8 cellular contexts compared by ENCODE assay signal in the genomic region with DNA sequence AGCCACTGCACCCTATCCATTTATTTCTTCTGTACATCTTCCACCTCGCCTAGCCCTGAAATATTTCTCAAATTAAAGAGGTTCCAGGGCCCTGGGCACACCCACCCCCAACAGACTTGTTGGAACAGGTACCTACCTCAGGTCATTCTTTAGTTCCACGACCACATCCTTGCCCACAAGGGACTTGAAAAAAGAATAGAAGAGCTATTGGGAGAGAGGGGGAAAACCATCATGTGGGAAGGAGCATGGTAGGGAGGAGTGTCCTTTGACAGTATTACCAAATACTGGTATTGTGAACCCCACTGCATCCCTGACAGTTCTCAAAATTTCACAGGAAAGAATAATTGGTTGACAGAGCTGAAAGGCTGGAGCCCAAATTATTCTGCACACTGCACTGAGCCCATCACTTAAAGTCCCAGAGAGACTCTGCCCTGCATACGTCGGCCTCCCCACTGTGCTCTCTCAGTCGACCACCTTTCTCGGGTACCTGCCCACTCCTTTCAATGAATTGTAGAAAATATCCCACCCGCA. TPM values are rescaled to one million over a fixed set of nuclear protein-coding genes. Genes with fewer than 3 reads are reported as not detected.
DNase-seq lines count a peak whose midpoint lies in the region; ATAC-seq and TF ChIP-seq lines count a peak whose summit lies in the region.

No MANE protein-coding gene starts in this region.

- intact Hi-C loops in stomach (cut with DNase I; ENCODE audit: low total_unique reads) (no loop called here), posterior cingulate gyrus (cut with DNase I) (no loop called here)

- no peaks in the 10 kb centered on the region for H3K9me3 Mint-ChIP-seq in activated naive CD4-positive, alpha-beta T cell treated with anti-CD3 and anti-CD28 coated beads, Interleukin-2, amount 50 U/mL, for 72 hours

- H3K27ac ChIP-seq in stomach: peak overlapping the region; percentile 91 to 97 (median 94)

- peaks cover 11 to 22% of the 10 kb centered on the region in 2 donors for H3K36me3 Mint-ChIP-seq in activated naive CD4-positive, alpha-beta T cell treated with anti-CD3 and anti-CD28 coated beads, Interleukin-2, amount 50 U/mL, for 72 hours

- peak; percentile 4 for ATAC-seq in HG02870 (IDR thresholded peaks at IDR 0.05; ENCODE audit: unreplicated experiment)
- ATAC-seq in activated naive CD4-positive, alpha-beta T cell treated with anti-CD3 and anti-CD28 coated beads, Interleukin-2, amount 50 U/mL, for 72 hours: peak; percentile 12 to 13

- DNase-seq in AG09309 (ENCODE audit: low read depth): no peak
- no peak for DNase-seq in activated naive CD4-positive, alpha-beta T cell treated with anti-CD3 and anti-CD28 coated beads, Interleukin-2, amount 50 U/mL, for 72 hours (ENCODE audit: low spot score in 2 of 2)
- no peak for DNase-seq in stomach
- DNase-seq in NCI-H82 (lab: John Stamatoyannopoulos, UW): no peak
- DNase-seq in posterior cingulate gyrus: no peak
- DNase-seq in NCI-H187 (lab: John Stamatoyannopoulos, UW): no peak

- H3K4me1 ChIP-seq in stomach: peaks cover 6 to 30% (median 16%) of the 10 kb centered on the region in 4 donors

- no peaks in the 10 kb centered on the region for H3K27me3 ChIP-seq in stomach

- WGBS in stomach, 5 donors: 12 to 17% (median 13%) methylated on average over 7 of the region's 7 CpGs

- TF ChIP-seq EP300 in stomach (IDR thresholded peaks at IDR 0.05): no peak

- peak overlapping the region; percentile 95 to 96 for H3K27ac Mint-ChIP-seq in activated naive CD4-positive, alpha-beta T cell treated with anti-CD3 and anti-CD28 coated beads, Interleukin-2, amount 50 U/mL, for 72 hours

- H3K36me3 ChIP-seq in stomach: peaks cover 4 to 31% (median 23%) of the 10 kb centered on the region in 4 donors

- H3K4me3 ChIP-seq in AG09309 (ENCODE audit: control insufficient read depth, low read depth, low read length) (peak overlapping the region; percentile 73), iPS-18c (ENCODE audit: insufficient read depth, low read depth, low read length) (peak overlapping the region; percentile 100), stomach (peak overlapping the region; percentile 50 to 66 (median 60))

- no peak for TF ChIP-seq CTCF in AG09309 (IDR thresholded peaks at IDR 0.05; ENCODE audit: control insufficient read depth, insufficient read depth, low read depth, low read length, missing control alignments)
- TF ChIP-seq CTCF in stomach (IDR thresholded peaks at IDR 0.05): no peak

- H3K9me3 ChIP-seq in iPS-18c (ENCODE audit: control insufficient read depth, insufficient read depth, low read length) (no peaks in the 10 kb centered on the region), stomach (no peaks in the 10 kb centered on the region)

- no peak for TF ChIP-seq POLR2A in stomach (IDR thresholded peaks at IDR 0.05)

RNA-seq across cellular contexts. Expression of gene LSM2, which starts 0.8 kb away (rescaled TPM):
- total RNA-seq in activated naive CD4-positive, alpha-beta T cell treated with anti-CD3 and anti-CD28 coated beads, Interleukin-2, amount 50 U/mL, for 72 hours: 100 to 1,000 TPM; 150 to 173 TPM
- total RNA-seq in stomach: 10 to 100 TPM in 3 of 5 donors, 1 to 10 TPM in 1, not detected in 1; 6.7 to 34.5 (median 11.4) TPM
- polyA plus RNA-seq in stomach: 10 to 100 TPM; 45.2 to 55.8 (median 50.4) TPM

RNA-seq across cellular contexts. Expression of gene HSPA1L, which starts 9.1 kb away (rescaled TPM):
- 1 to 10 TPM; 2.3 to 2.8 TPM for total RNA-seq in activated naive CD4-positive, alpha-beta T cell treated with anti-CD3 and anti-CD28 coated beads, Interleukin-2, amount 50 U/mL, for 72 hours
- total RNA-seq in stomach: 1 to 10 TPM in 2 of 5 donors, not detected in 3; 1.1 to 1.7 TPM
- under 1 TPM; 0.46 to 0.98 (median 0.75) TPM for polyA plus RNA-seq in stomach

RNA-seq across cellular contexts. Expression of gene HSPA1A, which starts 9.3 kb away (rescaled TPM):
- 10 to 100 TPM; 55.1 to 79.8 TPM for total RNA-seq in activated naive CD4-positive, alpha-beta T cell treated with anti-CD3 and anti-CD28 coated beads, Interleukin-2, amount 50 U/mL, for 72 hours
- 100 to 1,000 TPM in 3 of 5 donors, 10 to 100 TPM in 2; 68.8 to 124 (median 113) TPM for total RNA-seq in stomach
- polyA plus RNA-seq in stomach: 100 to 1,000 TPM in 1 of 3 donors, 10 to 100 TPM in 2; 51.1 to 107 (median 64.8) TPM

RNA-seq across cellular contexts. Expression of gene VARS1, which starts 10.5 kb away (rescaled TPM):
- 100 to 1,000 TPM in 1 of 2 donors, 10 to 100 TPM in 1; 57.7 to 127 TPM for total RNA-seq in activated naive CD4-positive, alpha-beta T cell treated with anti-CD3 and anti-CD28 coated beads, Interleukin-2, amount 50 U/mL, for 72 hours
- total RNA-seq in stomach: 10 to 100 TPM; 21.6 to 56.5 (median 24.1) TPM
- polyA plus RNA-seq in stomach: 10 to 100 TPM; 11.0 to 31.8 (median 27.7) TPM

RNA-seq across cellular contexts. Expression of gene HSPA1B, which starts 21.5 kb away (rescaled TPM):
- total RNA-seq in activated naive CD4-positive, alpha-beta T cell treated with anti-CD3 and anti-CD28 coated beads, Interleukin-2, amount 50 U/mL, for 72 hours: 100 to 1,000 TPM in 1 of 2 donors, 10 to 100 TPM in 1; 53.8 to 171 TPM
- total RNA-seq in stomach: 100 to 1,000 TPM in 3 of 5 donors, 10 to 100 TPM in 2; 44.3 to 165 (median 105) TPM
- polyA plus RNA-seq in stomach: 10 to 100 TPM; 35.9 to 66.0 (median 51.3) TPM

Comparison
In these comparisons a context has a peak if more than half of its experiments do, and no peak if none do; other contexts are left out.
1. RNA of gene LSM2, which starts 0.8 kb away (total RNA-seq): 150 to 173 TPM in activated naive CD4-positive, alpha-beta T cell treated with anti-CD3 and anti-CD28 coated beads, Interleukin-2, amount 50 U/mL, for 72 hours; 6.7 to 34.5 TPM in stomach; every median in the first group is over 4 times any median in the second.
2. Peak in every context shown above with its lines, with median percentiles within 50 percentile points of each other: H3K4me3 ChIP-seq.